1 cellular context compared by ENCODE assay signal in the genomic region with DNA sequence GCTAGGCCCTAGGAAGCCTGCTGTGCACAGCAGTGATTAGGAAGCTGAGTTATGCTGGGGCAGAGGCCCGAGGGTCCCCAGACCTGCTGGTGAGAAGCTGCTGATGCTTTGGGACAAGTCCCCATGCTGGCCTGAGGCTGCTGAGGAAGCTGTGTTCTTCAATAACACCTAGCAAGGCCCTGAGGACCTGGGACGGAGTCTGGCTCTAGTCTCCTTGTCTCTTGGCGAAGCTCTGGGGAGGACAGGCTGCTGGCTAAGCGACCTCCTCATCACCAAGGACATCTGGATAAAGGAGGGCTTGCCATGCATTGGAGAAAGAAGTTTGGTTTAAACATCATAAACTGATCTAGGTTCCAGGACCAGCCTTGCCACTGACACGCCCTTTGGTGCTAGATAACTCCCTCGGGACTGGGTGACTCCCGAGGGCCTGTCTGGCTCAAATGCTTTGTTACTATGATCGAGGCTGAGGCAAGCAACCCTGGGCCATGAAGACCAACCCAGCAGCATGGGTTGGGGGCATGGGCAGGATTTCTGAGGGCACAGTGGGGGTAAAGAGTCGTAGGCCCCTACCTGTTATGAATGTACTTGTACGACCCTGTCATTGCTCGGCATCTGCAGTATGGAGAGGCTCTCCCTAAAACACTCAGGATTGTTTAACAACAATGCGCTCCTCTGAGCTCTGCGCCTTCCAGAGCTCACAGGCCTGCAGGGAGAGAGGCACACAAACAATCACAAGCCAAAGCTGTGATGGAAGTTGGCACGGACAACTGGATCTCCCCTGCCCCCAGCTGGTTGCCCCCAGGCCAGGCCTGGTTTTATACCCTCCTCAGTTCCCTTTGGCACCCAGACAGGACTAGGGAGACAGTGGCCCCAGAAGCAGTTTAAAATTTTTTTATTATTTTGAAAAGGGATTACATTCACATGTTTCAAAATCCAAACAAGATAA.
TF ChIP-seq lines count a peak whose summit lies in the region.

No MANE protein-coding gene starts in this region.

TF ChIP-seq in K562, 482 proteins besides CTCF, POLR2A, EP300 and RAD21:
- TF ChIP-seq ZC3H4 (CRISPR knock-in tag; IDR thresholded peaks at IDR 0.05; ENCODE audit: borderline replicate concordance) (no peak), CEBPB (tag; IDR thresholded peaks at IDR 0.05) (no peak), NR4A1 (CRISPR knock-in tag; IDR thresholded peaks at IDR 0.05) (no peak), NR4A1 (tag; IDR thresholded peaks at IDR 0.05) (no peak), ZNF318 (IDR thresholded peaks at IDR 0.05; ENCODE audit: borderline replicate concordance in 1 of 2, low read depth in 1 of 2) (no peak), TRIM28 (IDR thresholded peaks at IDR 0.05) (no peak), PRDM10 (IDR thresholded peaks at IDR 0.05; ENCODE audit: partially characterized antibody) (no peak), KLF6 (CRISPR knock-in tag; IDR thresholded peaks at IDR 0.05; ENCODE audit: borderline replicate concordance) (no peak), NFRKB (IDR thresholded peaks at IDR 0.05; ENCODE audit: low read depth) (no peak), KLF13 (tag; IDR thresholded peaks at IDR 0.05; ENCODE audit: borderline replicate concordance, low read depth) (no peak), CREM (IDR thresholded peaks at IDR 0.05; ENCODE audit: low read depth) (no peak), DIDO1 (tag; IDR thresholded peaks at IDR 0.05; ENCODE audit: low read depth) (no peak)
- TF ChIP-seq, protein P1, sequence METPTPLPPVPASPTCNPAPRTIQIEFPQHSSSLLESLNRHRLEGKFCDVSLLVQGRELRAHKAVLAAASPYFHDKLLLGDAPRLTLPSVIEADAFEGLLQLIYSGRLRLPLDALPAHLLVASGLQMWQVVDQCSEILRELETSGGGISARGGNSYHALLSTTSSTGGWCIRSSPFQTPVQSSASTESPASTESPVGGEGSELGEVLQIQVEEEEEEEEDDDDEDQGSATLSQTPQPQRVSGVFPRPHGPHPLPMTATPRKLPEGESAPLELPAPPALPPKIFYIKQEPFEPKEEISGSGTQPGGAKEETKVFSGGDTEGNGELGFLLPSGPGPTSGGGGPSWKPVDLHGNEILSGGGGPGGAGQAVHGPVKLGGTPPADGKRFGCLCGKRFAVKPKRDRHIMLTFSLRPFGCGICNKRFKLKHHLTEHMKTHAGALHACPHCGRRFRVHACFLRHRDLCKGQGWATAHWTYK (CRISPR knock-in tag; IDR thresholded peaks at IDR 0.05) = no peak
- TF ChIP-seq, protein P2, sequence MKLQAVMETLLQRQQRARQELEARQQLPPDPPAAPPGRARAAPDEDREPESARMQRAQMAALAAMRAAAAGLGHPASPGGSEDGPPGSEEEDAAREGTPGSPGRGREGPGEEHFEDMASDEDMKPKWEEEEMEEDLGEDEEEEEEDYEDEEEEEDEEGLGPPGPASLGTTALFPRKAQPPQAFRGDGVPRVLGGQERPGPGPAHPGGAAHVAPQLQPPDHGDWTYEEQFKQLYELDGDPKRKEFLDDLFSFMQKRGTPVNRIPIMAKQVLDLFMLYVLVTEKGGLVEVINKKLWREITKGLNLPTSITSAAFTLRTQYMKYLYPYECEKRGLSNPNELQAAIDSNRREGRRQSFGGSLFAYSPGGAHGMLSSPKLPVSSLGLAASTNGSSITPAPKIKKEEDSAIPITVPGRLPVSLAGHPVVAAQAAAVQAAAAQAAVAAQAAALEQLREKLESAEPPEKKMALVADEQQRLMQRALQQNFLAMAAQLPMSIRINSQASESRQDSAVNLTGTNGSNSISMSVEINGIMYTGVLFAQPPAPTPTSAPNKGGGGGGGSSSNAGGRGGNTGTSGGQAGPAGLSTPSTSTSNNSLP (IDR thresholded peaks at IDR 0.05; ENCODE audit: borderline replicate concordance, low read depth, low read length) = no peak
